Comparison of ENCODE assay signal across 17 cellular contexts in the genomic region with DNA sequence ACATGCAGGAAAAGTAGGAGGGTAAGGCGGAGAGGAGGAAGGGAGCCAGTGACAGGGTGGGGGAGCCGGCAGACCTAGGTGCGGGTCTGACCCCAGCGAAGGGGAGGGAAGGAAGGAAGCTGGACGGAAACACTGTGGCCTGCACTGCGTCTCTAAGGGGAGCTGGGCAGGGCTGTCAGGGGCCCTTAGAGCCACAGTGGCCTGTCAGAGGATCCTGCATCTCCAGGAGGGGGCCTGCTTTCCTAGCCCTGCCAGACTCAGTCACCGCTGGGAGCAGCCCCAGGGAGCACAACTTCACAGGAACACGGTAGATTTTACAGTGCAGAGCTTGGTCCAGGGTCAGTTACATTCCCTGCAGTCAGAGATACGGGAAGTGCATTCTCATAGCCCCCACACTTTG.
"Had no signal": no experiment of that assay in that cellular context is flagged by ENCODE, and none has a peak within 500 bp of the region (broad histone marks: within the 10 kb centered on the region; RNA-seq: fewer than 3 reads in every experiment).

No MANE protein-coding gene starts in this region.

- ATAC-seq: gastrocnemius medialis; mucosa of descending colon; naive thymus-derived CD8-positive, alpha-beta T cell; pancreas had no signal

- H3K36me3 ChIP-seq: esophagus muscularis mucosa, gastrocnemius medialis, heart right ventricle, pancreas had no signal

- H3K9me3 ChIP-seq: esophagus muscularis mucosa, gastrocnemius medialis, heart right ventricle, mucosa of descending colon, pancreas had no signal

- H3K4me2 ChIP-seq: smooth muscle cell had no signal

- H3K27me3 Mint-ChIP-seq: progenitor cell of endocrine pancreas had no signal

- H3K27me3 ChIP-seq: esophagus muscularis mucosa, gastrocnemius medialis, heart right ventricle, pancreas had no signal

- H3K4me1 ChIP-seq: esophagus muscularis mucosa, gastrocnemius medialis, pancreas had no signal

- H3K4me3 Mint-ChIP-seq: naive thymus-derived CD8-positive, alpha-beta T cell had no signal

- H3K27ac Mint-ChIP-seq: naive thymus-derived CD8-positive, alpha-beta T cell; progenitor cell of endocrine pancreas had no signal

- H3K27ac ChIP-seq: coronary artery, esophagus muscularis mucosa, gastrocnemius medialis, heart right ventricle, pancreas had no signal

- H3K4me1 Mint-ChIP-seq: naive thymus-derived CD8-positive, alpha-beta T cell had no signal

- H3K4me3 ChIP-seq: coronary artery, esophagus muscularis mucosa, gastrocnemius medialis, heart right ventricle, mucosa of descending colon, pancreas, smooth muscle cell had no signal

- DNase-seq: effector CD4-positive, alpha-beta T cell; gastrocnemius medialis; heart right ventricle; hypothalamus; kidney glomerular epithelial cell; mucosa of descending colon; naive thymus-derived CD8-positive, alpha-beta T cell; nucleus accumbens; pancreas; right cardiac atrium; stimulated activated CD4-positive, alpha-beta T cell treated with anti-CD3 and anti-CD28 coated beads, Interleukin-2, amount 100 ng/mL, for 48 hours; stimulated activated naive CD4-positive, alpha-beta T cell treated with Interleukin-2 at 50 U/mL for 16 hours; trophoblast cell had no signal

- FAIRE-seq: pancreas had no signal
